In genomic region chr7:102125127-102125561, GRCh38 we compare ENCODE assay signal across 8 cellular contexts.
DNase-seq lines count a peak whose midpoint lies in the region; ATAC-seq and TF ChIP-seq lines count a peak whose summit lies in the region.

No MANE protein-coding gene starts in this region.

- peak; percentile 66 for ATAC-seq in GM18502 (IDR thresholded peaks at IDR 0.05; ENCODE audit: poor library complexity, unreplicated experiment)
- no peak for ATAC-seq in GM21447 (IDR thresholded peaks at IDR 0.05; ENCODE audit: unreplicated experiment)
- no peak for ATAC-seq in HG03521 (IDR thresholded peaks at IDR 0.05; ENCODE audit: unreplicated experiment)

- peak; percentile 14 for TF ChIP-seq CTCF in retinal pigment epithelial cell (conservative IDR thresholded peaks at IDR 0.05; ENCODE audit: low read depth, low read length)

- H3K4me3 ChIP-seq in retinal pigment epithelial cell (ENCODE audit: low read length): no peak overlapping the region

- peak; percentile 74 for DNase-seq in NCI-H226
- peak; percentile 80 for DNase-seq in fibroblast of gingiva (ENCODE audit: low read depth)
- DNase-seq in retinal pigment epithelial cell (ENCODE audit: low read depth): peak; percentile 61
- no peak for DNase-seq in GM19238 (ENCODE audit: insufficient read length, low spot score)
- no peak for DNase-seq in activated naive CD4-positive, alpha-beta T cell treated with anti-CD3 and anti-CD28 coated beads, Interleukin-2, amount 50 U/mL, for 16 hours

Comparison
In these comparisons a context has a peak if more than half of its experiments do, and no peak if none do; other contexts are left out.
1. DNase-seq: peak in NCI-H226 (single experiment), fibroblast of gingiva (single experiment) and retinal pigment epithelial cell (single experiment); none in GM19238 (single experiment) and activated naive CD4-positive, alpha-beta T cell treated with anti-CD3 and anti-CD28 coated beads, Interleukin-2, amount 50 U/mL, for 16 hours (single experiment).